In the genomic region with DNA sequence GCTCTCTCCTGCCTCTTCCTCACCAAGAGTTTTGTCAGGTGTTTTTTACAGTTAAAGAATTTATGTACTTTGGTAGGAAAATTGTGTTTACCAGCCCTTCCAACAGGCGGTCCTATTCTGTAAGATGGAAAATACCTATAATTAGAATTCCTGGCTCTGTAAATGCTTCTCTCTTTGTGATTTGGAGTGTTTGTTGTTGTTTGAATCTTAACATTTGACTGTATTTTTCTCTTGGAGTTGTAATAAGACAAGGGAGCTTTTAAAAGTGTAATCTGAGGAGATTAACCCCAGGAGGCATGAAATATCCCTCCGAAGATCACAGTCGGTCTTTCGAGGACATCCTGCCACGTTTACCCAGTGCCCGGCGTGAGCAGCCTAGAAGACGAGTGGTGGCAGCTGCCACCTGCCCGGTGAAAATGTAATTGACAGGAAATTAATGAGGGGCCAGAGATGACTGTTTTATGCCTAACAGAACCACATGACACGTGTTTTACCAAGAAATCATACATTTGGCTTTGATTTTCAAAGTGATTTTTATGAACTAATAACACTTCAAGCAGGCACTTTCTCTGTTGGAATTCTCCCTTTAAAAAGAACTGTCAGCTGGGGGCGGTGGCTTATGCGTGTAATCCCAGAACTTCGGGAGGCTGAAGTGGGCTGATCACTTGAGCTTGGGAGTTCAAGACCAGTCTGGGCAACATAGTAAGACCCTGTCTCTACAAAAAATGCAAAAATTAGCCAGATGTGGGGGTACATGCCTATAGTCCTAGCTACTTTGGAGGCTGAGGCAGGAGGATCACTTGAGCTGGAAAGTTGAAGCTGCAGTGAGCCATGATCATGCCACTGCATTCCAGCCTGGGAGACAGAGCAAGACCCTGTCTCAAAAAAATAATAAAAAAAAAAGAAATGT, we compare ENCODE assay signal across 15 cellular contexts. TPM values are rescaled to one million over a fixed set of nuclear protein-coding genes. Genes with fewer than 3 reads are reported as not detected.
DNase-seq lines count a peak whose midpoint lies in the region; FAIRE-seq and TF ChIP-seq lines count a peak whose summit lies in the region.
"Had no signal": no experiment of that assay in that cellular context is flagged by ENCODE, and none has a peak within 500 bp of the region (broad histone marks: within the 10 kb centered on the region; RNA-seq: fewer than 3 reads in every experiment).

No MANE protein-coding gene starts in this region.

- H3K4me1 ChIP-seq in breast epithelium (no peaks in the 10 kb centered on the region), tibial artery (peaks cover 0 to 16% (median 5%) of the 10 kb centered on the region in 4 donors), kidney (ENCODE audit: control insufficient read depth in 1 of 2, insufficient read depth in 1 of 2, low read depth in 1 of 2, low read length in 2 of 2) (peaks cover 4 to 8% of the 10 kb centered on the region in 2 donors)
- H3K4me1 ChIP-seq: BE2C, lower lobe of right lung had no signal

- no peaks in the 10 kb centered on the region for H3K27me3 ChIP-seq in breast epithelium
- H3K27me3 ChIP-seq in dorsolateral prefrontal cortex, result no peaks in the 10 kb centered on the region
- no peaks in the 10 kb centered on the region for H3K27me3 ChIP-seq in tibial artery
- H3K27me3 ChIP-seq: BE2C had no signal

- POLR2A ChIA-PET in MCF 10A (lab: Yijun Ruan, JAX), result interaction anchor here (0.7 kb wide), 1 partner anchor 45 kb away, joined by 3 read pairs; no protein-coding TSS in a partner anchor

- no peak overlapping the region for H3K9ac ChIP-seq in kidney (ENCODE audit: low read length in 2 of 2)

- H3K27ac ChIP-seq in breast epithelium (peak overlapping the region; percentile 21 to 38), dorsolateral prefrontal cortex (peak overlapping the region in 32 of 59 donors; percentile 0 to 77 (median 42)), tibial artery (peak overlapping the region; percentile 23 to 45), kidney (ENCODE audit: low read depth in 2 of 2, low read length in 2 of 2) (no peak overlapping the region)
- H3K27ac ChIP-seq: lower lobe of right lung had no signal

- no peaks in the 10 kb centered on the region for H3K9me3 ChIP-seq in breast epithelium
- no peaks in the 10 kb centered on the region for H3K9me3 ChIP-seq in tibial artery
- H3K9me3 ChIP-seq in kidney (ENCODE audit: control insufficient read depth in 1 of 2, low read length in 2 of 2), result no peaks in the 10 kb centered on the region
- H3K9me3 ChIP-seq: BE2C, lower lobe of right lung had no signal

- no peaks in the 10 kb centered on the region for H3K36me3 Mint-ChIP-seq in MCF 10A (ENCODE audit: insufficient read depth, unreplicated experiment)

- no peak overlapping the region for H3K4me3 Mint-ChIP-seq in MCF 10A (ENCODE audit: unreplicated experiment)

- no peaks in the 10 kb centered on the region for H3K36me3 ChIP-seq in breast epithelium
- H3K36me3 ChIP-seq in tibial artery, result no peaks in the 10 kb centered on the region
- H3K36me3 ChIP-seq in kidney (ENCODE audit: control insufficient read depth in 1 of 2, insufficient read depth in 2 of 2, low read length in 2 of 2), result no peaks in the 10 kb centered on the region
- H3K36me3 ChIP-seq: BE2C, lower lobe of right lung had no signal

- H3K27ac Mint-ChIP-seq in MCF 10A (ENCODE audit: low read depth, unreplicated experiment), result no peak overlapping the region

- H3K4me1 Mint-ChIP-seq in MCF 10A (ENCODE audit: insufficient read depth, unreplicated experiment), result peaks cover 15% of the 10 kb centered on the region

- TF ChIP-seq CTCF in breast epithelium (IDR thresholded peaks at IDR 0.05) (no peak), MCF 10A (IDR thresholded peaks at IDR 0.05; ENCODE audit: unreplicated experiment) (no peak), dorsolateral prefrontal cortex (IDR thresholded peaks at IDR 0.05 in 54 of 56, conservative IDR thresholded peaks at IDR 0.05 in 2 of 56; ENCODE audit: low read depth in 1 of 56, partially characterized antibody in 56 of 56) (no peak), tibial artery (IDR thresholded peaks at IDR 0.05) (no peak), kidney (IDR thresholded peaks at IDR 0.05; ENCODE audit: borderline replicate concordance, extremely low read depth, insufficient read depth) (no peak)

- CTCF ChIA-PET in MCF 10A (lab: Yijun Ruan, JAX), result interaction anchor here (0.6 to 1.2 kb wide), 2 partner anchors 9 to 26 kb away, joined by 3 to 5 read pairs; no protein-coding TSS in a partner anchor

- H3K4me3 ChIP-seq in breast epithelium (no peak overlapping the region), dorsolateral prefrontal cortex (peak overlapping the region in 1 of 59 donors; percentile 10), tibial artery (no peak overlapping the region), kidney (ENCODE audit: low read length in 2 of 2) (no peak overlapping the region)
- H3K4me3 ChIP-seq: K562, lower lobe of right lung had no signal

- no peaks in the 10 kb centered on the region for H3K27me3 Mint-ChIP-seq in MCF 10A (ENCODE audit: insufficient read depth, unreplicated experiment)

- intact Hi-C loops in breast epithelium (cut with DNase I; ENCODE audit: low total_unique reads), result no loop called here
- intact Hi-C loops in MCF 10A (cut with micrococcal nuclease), result no loop called here
- intact Hi-C loops in dorsolateral prefrontal cortex (cut with DNase I), result no loop called here
- intact Hi-C loops in tibial artery (cut with DNase I; ENCODE audit: low total_unique reads), result no loop called here
- intact Hi-C loops in kidney (cut with DNase I), result no loop called here

- H3K9me3 Mint-ChIP-seq in MCF 10A (ENCODE audit: unreplicated experiment), result no peaks in the 10 kb centered on the region

- TF ChIP-seq POLR2A in breast epithelium (IDR thresholded peaks at IDR 0.05), result no peak

- no peak for DNase-seq in breast epithelium (ENCODE audit: low spot score in 2 of 2)
- DNase-seq in MCF 10A (ENCODE audit: unreplicated experiment), result no peak
- DNase-seq in NCI-H524 (lab: John Stamatoyannopoulos, UW), result peak; percentile 95 to 98
- DNase-seq in dorsolateral prefrontal cortex, result peak in 1 of 10 donors; percentile 14
- DNase-seq in tibial artery, result no peak
- DNase-seq in kidney, result no peak
- DNase-seq in hepatic stellate cell (ENCODE audit: low spot score), result no peak
- no peak for DNase-seq in activated CD4-positive, alpha-beta T cell treated with anti-CD3 and anti-CD28 coated beads, Interleukin-2, amount 50 U/mL, for 4 hours
- DNase-seq: BE2C, GF-D8, lower lobe of right lung, NCI-H2029 treated with DMSO at 0.1 percent for 48 hours, occipital lobe had no signal

- no peak for FAIRE-seq in kidney (lab: Jason Lieb, UNC)
- FAIRE-seq: bronchial epithelial cell, K562 had no signal

- no TSS peak for BruUV-seq in MCF 10A (replicated peaks; lab: Mats Ljungman, UMichigan)

RNA-seq across cellular contexts. Expression of a gene that starts 20.0 kb away (rescaled TPM):
- total RNA-seq in breast epithelium (1 to 10 TPM; 3.3 to 5.3 (median 3.8) TPM), MCF 10A (2022) (3.1 TPM in 2 replicates), dorsolateral prefrontal cortex (10 to 100 TPM; 10.4 to 61.6 (median 31.4) TPM), kidney (20.3 TPM)
- polyA plus RNA-seq in kidney (ENCODE audit: insufficient read depth, low read depth, low replicate concordance), result 4.8 TPM

Comparison
In these comparisons a context has a peak if more than half of its experiments do, and no peak if none do; other contexts are left out.
1. DNase-seq: peak in NCI-H524 (2 of 2); none in breast epithelium (0 of 2), MCF 10A (single experiment), tibial artery (0 of 2), kidney (single experiment), hepatic stellate cell (single experiment) and activated CD4-positive, alpha-beta T cell treated with anti-CD3 and anti-CD28 coated beads, Interleukin-2, amount 50 U/mL, for 4 hours (0 of 2).
2. H3K27ac ChIP-seq: peak in breast epithelium (2 of 2), dorsolateral prefrontal cortex (32 of 59) and tibial artery (2 of 2); none in kidney (0 of 2).